ENCODE assay signal across 8 cellular contexts in genomic region chr16:22191966-22192260, GRCh38. TPM values are rescaled to one million over a fixed set of nuclear protein-coding genes. Genes with fewer than 3 reads are reported as not detected.
DNase-seq lines count a peak whose midpoint lies in the region; ATAC-seq and TF ChIP-seq lines count a peak whose summit lies in the region.

No MANE protein-coding gene starts in this region.

- peak overlapping the region; percentile 54 for H3K4me3 ChIP-seq in GM12864 (ENCODE audit: low read depth, low read length)
- H3K4me3 ChIP-seq in OCI-LY3 (ENCODE audit: low read length): peak overlapping the region; percentile 79
- peak overlapping the region; percentile 52 for H3K4me3 ChIP-seq in lower lobe of right lung
- no peak overlapping the region for H3K4me3 ChIP-seq in lower leg skin (ENCODE audit: low read depth, poor library complexity, severe bottlenecking)

- intact Hi-C loops in lower lobe of right lung (cut with DNase I): no loop called here
- intact Hi-C loops in lower leg skin (cut with DNase I; ENCODE audit: low total_unique reads): loop anchor here (10.0 kb wide), 1 partner anchor 1287 kb away; the partner anchor contains the start of genes DCUN1D3 and LYRM1

- no peaks in the 10 kb centered on the region for H4K20me1 ChIP-seq in OCI-LY3 (ENCODE audit: insufficient read depth, low read length)

- H3K36me3 ChIP-seq in OCI-LY3 (replicated peaks; ENCODE audit: low read depth, low read length) (peaks cover 4% of the 10 kb centered on the region), lower lobe of right lung (no peaks in the 10 kb centered on the region)

- TF ChIP-seq POLR2A in lower leg skin (IDR thresholded peaks at IDR 0.05): no peak

- TF ChIP-seq CTCF in GM12864 (IDR thresholded peaks at IDR 0.05; ENCODE audit: low read depth, low read length, missing control alignments): no peak
- no peak for TF ChIP-seq CTCF in OCI-LY3 (IDR thresholded peaks at IDR 0.05; ENCODE audit: low read depth, low read length)
- TF ChIP-seq CTCF in lower lobe of right lung (IDR thresholded peaks at IDR 0.05): no peak
- TF ChIP-seq CTCF in lower leg skin (IDR thresholded peaks at IDR 0.05): no peak

- DNase-seq in GM12864 (ENCODE audit: low read depth) (no peak), astrocyte of the hippocampus (ENCODE audit: low read depth, low spot score) (peak; percentile 26), lower lobe of right lung (no peak), substantia nigra (lab: John Stamatoyannopoulos, UW) (peak in 10 of 49 donors; percentile 5 to 25 (median 8)), NCI-H524 (lab: John Stamatoyannopoulos, UW) (no peak), lower leg skin (ENCODE audit: low spot score in 2 of 2) (no peak), superior temporal gyrus (ENCODE audit: extremely low spot score) (no peak)

- no peak overlapping the region for H2AFZ ChIP-seq in OCI-LY3 (ENCODE audit: low read depth, low read length)

- peak overlapping the region; percentile 87 for H3K4me2 ChIP-seq in OCI-LY3 (ENCODE audit: low read length)

- ATAC-seq in lower lobe of right lung: no peak

- WGBS in lower leg skin, 2 donors: 5 to 8% methylated on average over 3 of the region's 3 CpGs

- H3K9me3 ChIP-seq in OCI-LY3 (ENCODE audit: insufficient read depth, low read length) (no peaks in the 10 kb centered on the region), lower lobe of right lung (no peaks in the 10 kb centered on the region)

- no peaks in the 10 kb centered on the region for H3K79me2 ChIP-seq in OCI-LY3 (ENCODE audit: low read length)

- H3K27ac ChIP-seq in OCI-LY3 (ENCODE audit: low read length) (peak overlapping the region; percentile 91), lower lobe of right lung (peak overlapping the region; percentile 93), substantia nigra (ENCODE audit: low read depth, low read length, poor library complexity, severe bottlenecking) (peak overlapping the region; percentile 89)

- H3K27me3 ChIP-seq in OCI-LY3 (ENCODE audit: low read depth, low read length): no peaks in the 10 kb centered on the region
- no peaks in the 10 kb centered on the region for H3K27me3 ChIP-seq in lower lobe of right lung (ENCODE audit: low read depth)

- H3K4me1 ChIP-seq in OCI-LY3 (ENCODE audit: low read length) (peaks cover 57% of the 10 kb centered on the region), lower lobe of right lung (peaks cover 53% of the 10 kb centered on the region)

- peak overlapping the region; percentile 91 for H3K9ac ChIP-seq in OCI-LY3 (ENCODE audit: low read length)

RNA-seq across cellular contexts. Expression of gene EEF2K, which starts 14.2 kb away (rescaled TPM):
- total RNA-seq in lower lobe of right lung (35.2 TPM), lower leg skin (100 to 1,000 TPM in 1 of 4 donors, 10 to 100 TPM in 3; 47.8 to 112 (median 73.2) TPM)

RNA-seq across cellular contexts. Expression of gene SDR42E2, which starts 29.6 kb away (rescaled TPM):
- total RNA-seq in lower lobe of right lung: 0.24 TPM
- total RNA-seq in lower leg skin: not detected
